ENCODE assay signal across 9 cellular contexts in genomic region chr21:34885636-34886553, GRCh38.
DNase-seq lines count a peak whose midpoint lies in the region; ATAC-seq and TF ChIP-seq lines count a peak whose summit lies in the region.
"Had no signal": no experiment of that assay in that cellular context is flagged by ENCODE, and none has a peak within 500 bp of the region (broad histone marks: within the 10 kb centered on the region; RNA-seq: fewer than 3 reads in every experiment).

No MANE protein-coding gene starts in this region.

- H3K4me2 ChIP-seq in parathyroid adenoma (ENCODE audit: low read length), result peak overlapping the region; percentile 24

- H3K27ac ChIP-seq in parathyroid adenoma, result peak overlapping the region; percentile 32
- H3K27ac ChIP-seq: 22Rv1 had no signal

- peaks cover 25% of the 10 kb centered on the region for H3K36me3 Mint-ChIP-seq in T-helper 1 cell treated with Interleukin-12 subunit alpha and Interleukin-12 subunit beta and Interleukin-4 antibody, amounts not matched to agents 30 μg/mL and 1 μg/mL, for 36 hours (ENCODE audit: low read depth)

- TF ChIP-seq POLR2A in erythroblast (IDR thresholded peaks at IDR 0.05; ENCODE audit: low read length), result no peak

- H2AFZ ChIP-seq in parathyroid adenoma, result no peak overlapping the region

- DNase-seq in DMS 273 (lab: John Stamatoyannopoulos, UW; ENCODE audit: unreplicated experiment), result peak; percentile 35
- DNase-seq in DMS 273 treated with DMSO at 0.1 percent for 48 hours (lab: John Stamatoyannopoulos, UW), result no peak
- peak; percentile 28 to 70 for DNase-seq in erythroblast (lab: John Stamatoyannopoulos, UW)
- DNase-seq in NK-92 (lab: John Stamatoyannopoulos, UW; ENCODE audit: unreplicated experiment), result no peak

- TF ChIP-seq CTCF in parathyroid adenoma (IDR thresholded peaks at IDR 0.05), result no peak

- ATAC-seq in HG03095 (IDR thresholded peaks at IDR 0.05; ENCODE audit: unreplicated experiment), result no peak
- ATAC-seq in HG02938 (IDR thresholded peaks at IDR 0.05; ENCODE audit: unreplicated experiment), result no peak

- peaks cover 5% of the 10 kb centered on the region for H3K27me3 Mint-ChIP-seq in T-helper 1 cell treated with Interleukin-12 subunit alpha and Interleukin-12 subunit beta and Interleukin-4 antibody, amounts not matched to agents 30 μg/mL and 1 μg/mL, for 36 hours (ENCODE audit: low read depth)

- H3K27me3 ChIP-seq in parathyroid adenoma (ENCODE audit: control insufficient read depth, insufficient read depth, low read length), result peaks cover 20% of the 10 kb centered on the region

- H3K27ac Mint-ChIP-seq in T-helper 1 cell treated with Interleukin-12 subunit alpha and Interleukin-12 subunit beta and Interleukin-4 antibody, amounts not matched to agents 30 μg/mL and 1 μg/mL, for 36 hours, result peak overlapping the region; percentile 64

- H3K4me1 ChIP-seq in parathyroid adenoma, result no peaks in the 10 kb centered on the region

- no peaks in the 10 kb centered on the region for H3K36me3 ChIP-seq in parathyroid adenoma (ENCODE audit: control insufficient read depth, insufficient read depth, low read length)

- peaks cover 43% of the 10 kb centered on the region for H3K4me1 Mint-ChIP-seq in T-helper 1 cell treated with Interleukin-12 subunit alpha and Interleukin-12 subunit beta and Interleukin-4 antibody, amounts not matched to agents 30 μg/mL and 1 μg/mL, for 36 hours (ENCODE audit: low read depth)

- H3K4me3 Mint-ChIP-seq in T-helper 1 cell treated with Interleukin-12 subunit alpha and Interleukin-12 subunit beta and Interleukin-4 antibody, amounts not matched to agents 30 μg/mL and 1 μg/mL, for 36 hours, result peak overlapping the region; percentile 94

- no peaks in the 10 kb centered on the region for H3K9me3 Mint-ChIP-seq in T-helper 1 cell treated with Interleukin-12 subunit alpha and Interleukin-12 subunit beta and Interleukin-4 antibody, amounts not matched to agents 30 μg/mL and 1 μg/mL, for 36 hours

- H3K79me2 ChIP-seq in parathyroid adenoma, result no peaks in the 10 kb centered on the region

- no peaks in the 10 kb centered on the region for H3K9me3 ChIP-seq in parathyroid adenoma (ENCODE audit: control insufficient read depth, low read length)

- H3K9ac ChIP-seq in parathyroid adenoma, result no peak overlapping the region

- H3K4me3 ChIP-seq in parathyroid adenoma (ENCODE audit: low read depth, low read length), result peak overlapping the region; percentile 29

Comparison
In these comparisons a context has a peak if more than half of its experiments do, and no peak if none do; other contexts are left out.
1. DNase-seq: peak in DMS 273 (single experiment) and erythroblast (2 of 2); none in DMS 273 treated with DMSO at 0.1 percent for 48 hours (single experiment) and NK-92 (single experiment).